ENCODE assay signal across 1 cellular context in genomic region chr10:17580853-17581252, GRCh38.
TF ChIP-seq lines count a peak whose summit lies in the region.

No MANE protein-coding gene starts in this region.

TF ChIP-seq in K562, 482 proteins besides CTCF, POLR2A, EP300 and RAD21:
- TF ChIP-seq, protein P1, sequence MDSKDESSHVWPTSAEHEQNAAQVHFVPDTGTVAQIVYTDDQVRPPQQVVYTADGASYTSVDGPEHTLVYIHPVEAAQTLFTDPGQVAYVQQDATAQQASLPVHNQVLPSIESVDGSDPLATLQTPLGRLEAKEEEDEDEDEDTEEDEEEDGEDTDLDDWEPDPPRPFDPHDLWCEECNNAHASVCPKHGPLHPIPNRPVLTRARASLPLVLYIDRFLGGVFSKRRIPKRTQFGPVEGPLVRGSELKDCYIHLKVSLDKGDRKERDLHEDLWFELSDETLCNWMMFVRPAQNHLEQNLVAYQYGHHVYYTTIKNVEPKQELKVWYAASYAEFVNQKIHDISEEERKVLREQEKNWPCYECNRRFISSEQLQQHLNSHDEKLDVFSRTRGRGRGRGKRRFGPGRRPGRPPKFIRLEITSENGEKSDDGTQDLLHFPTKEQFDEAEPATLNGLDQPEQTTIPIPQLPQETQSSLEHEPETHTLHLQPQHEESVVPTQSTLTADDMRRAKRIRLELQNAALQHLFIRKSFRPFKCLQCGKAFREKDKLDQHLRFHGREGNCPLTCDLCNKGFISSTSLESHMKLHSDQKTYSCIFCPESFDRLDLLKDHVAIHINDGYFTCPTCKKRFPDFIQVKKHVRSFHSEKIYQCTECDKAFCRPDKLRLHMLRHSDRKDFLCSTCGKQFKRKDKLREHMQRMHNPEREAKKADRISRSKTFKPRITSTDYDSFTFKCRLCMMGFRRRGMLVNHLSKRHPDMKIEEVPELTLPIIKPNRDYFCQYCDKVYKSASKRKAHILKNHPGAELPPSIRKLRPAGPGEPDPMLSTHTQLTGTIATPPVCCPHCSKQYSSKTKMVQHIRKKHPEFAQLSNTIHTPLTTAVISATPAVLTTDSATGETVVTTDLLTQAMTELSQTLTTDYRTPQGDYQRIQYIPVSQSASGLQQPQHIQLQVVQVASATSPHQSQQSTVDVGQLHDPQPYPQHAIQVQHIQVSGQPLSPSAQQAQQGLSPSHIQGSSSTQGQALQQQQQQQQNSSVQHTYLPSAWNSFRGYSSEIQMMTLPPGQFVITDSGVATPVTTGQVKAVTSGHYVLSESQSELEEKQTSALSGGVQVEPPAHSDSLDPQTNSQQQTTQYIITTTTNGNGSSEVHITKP (IDR thresholded peaks at IDR 0.05; ENCODE audit: partially characterized antibody), result no peak
- TF ChIP-seq ATF3 (IDR thresholded peaks at IDR 0.05) (0 out of 2 replicates have a peak, but pooled peaks have one; percentile 32), ATF3 (CRISPR knock-in tag; conservative IDR thresholded peaks at IDR 0.05) (no peak), KLF13 (tag; IDR thresholded peaks at IDR 0.05; ENCODE audit: borderline replicate concordance, low read depth) (no peak)
